In the genomic region with DNA sequence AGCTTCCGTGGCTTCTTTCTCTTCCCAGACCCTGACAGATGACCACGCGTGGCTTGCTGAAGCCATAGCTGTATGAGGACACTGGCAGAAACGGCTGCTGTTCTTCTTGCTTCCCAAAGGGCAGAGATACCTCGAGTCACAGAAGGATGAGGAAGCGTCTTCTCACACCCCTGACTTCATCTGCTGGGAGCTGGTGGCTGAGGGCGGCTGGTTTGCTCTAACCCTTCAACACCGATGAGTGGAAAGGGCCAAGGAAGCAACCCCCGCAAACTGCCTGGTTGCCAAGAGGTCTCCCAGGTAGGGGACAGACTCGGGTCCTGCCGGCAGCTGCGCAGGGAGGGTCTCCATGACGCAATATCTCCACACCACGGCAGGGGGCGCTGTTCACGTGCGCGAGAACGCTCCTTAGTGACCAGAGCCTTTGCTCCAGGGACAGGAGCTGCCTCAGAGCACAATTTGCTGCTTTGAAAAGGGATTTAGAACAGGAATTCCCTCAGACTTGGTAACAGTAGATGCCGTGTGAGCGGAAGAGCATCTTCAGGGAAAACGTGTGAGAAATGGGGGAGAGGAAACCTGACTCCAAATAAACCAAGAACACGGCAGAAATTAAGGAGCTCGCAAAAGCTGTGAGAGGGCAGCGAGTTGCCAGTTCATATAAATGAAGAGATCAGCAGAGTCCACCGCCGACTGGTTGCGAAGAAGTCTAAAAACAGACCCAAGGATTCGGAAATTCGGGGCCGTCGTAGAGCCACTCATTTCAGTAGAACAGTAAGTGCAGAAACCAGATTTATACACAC, we compare ENCODE assay signal across 8 cellular contexts.
A peak's percentile ranks its signal among the peaks of the same experiment; 100 is the strongest.
DNase-seq lines count a peak whose midpoint lies in the region; ATAC-seq and TF ChIP-seq lines count a peak whose summit lies in the region.

No MANE protein-coding gene starts in this region.

- ATAC-seq in HG02623 (IDR thresholded peaks at IDR 0.05; ENCODE audit: unreplicated experiment) = peak; percentile 60
- ATAC-seq in HG03521 (IDR thresholded peaks at IDR 0.05; ENCODE audit: unreplicated experiment) = no peak

- DNase-seq in Daoy (ENCODE audit: low read depth) = peak; percentile 83
- peak; percentile 57 for DNase-seq in NCI-H345 treated with DMSO at 0.1 percent for 48 hours (lab: John Stamatoyannopoulos, UW; ENCODE audit: unreplicated experiment)
- DNase-seq in activated CD4-positive, alpha-beta T cell treated with anti-CD3 and anti-CD28 coated beads, Interleukin-2, amount 50 U/mL, for 4 hours = peak; percentile 62 to 63
- peak; percentile 49 for DNase-seq in dedifferentiated amniotic fluid mesenchymal stem cell (ENCODE audit: extremely low spot score)
- DNase-seq in lower leg skin (ENCODE audit: low spot score in 2 of 2) = peak; percentile 58 to 95
- peak; percentile 65 to 76 for DNase-seq in stimulated activated CD4-positive, alpha-beta T cell treated with anti-CD3 and anti-CD28 coated beads, Interleukin-4, amount 100 ng/mL, for 48 hours (ENCODE audit: low read depth in 2 of 2)

- TF ChIP-seq POLR2A in lower leg skin (IDR thresholded peaks at IDR 0.05) = no peak

- no peak overlapping the region for H3K4me3 ChIP-seq in lower leg skin (ENCODE audit: low read depth, poor library complexity, severe bottlenecking)

- WGBS in lower leg skin, 2 donors = 28 to 32% methylated on average over 32 of the region's 32 CpGs

- intact Hi-C loops in lower leg skin (cut with DNase I; ENCODE audit: low total_unique reads) = loop anchor here (5.0 to 10.0 kb wide), 3 partner anchors 453 to 701 kb away; no protein-coding TSS in a partner anchor

- TF ChIP-seq CTCF in lower leg skin (IDR thresholded peaks at IDR 0.05) = peak in 1 of 3 donors; percentile 60
